Comparison of ENCODE assay signal across 25 cellular contexts in the genomic region with DNA sequence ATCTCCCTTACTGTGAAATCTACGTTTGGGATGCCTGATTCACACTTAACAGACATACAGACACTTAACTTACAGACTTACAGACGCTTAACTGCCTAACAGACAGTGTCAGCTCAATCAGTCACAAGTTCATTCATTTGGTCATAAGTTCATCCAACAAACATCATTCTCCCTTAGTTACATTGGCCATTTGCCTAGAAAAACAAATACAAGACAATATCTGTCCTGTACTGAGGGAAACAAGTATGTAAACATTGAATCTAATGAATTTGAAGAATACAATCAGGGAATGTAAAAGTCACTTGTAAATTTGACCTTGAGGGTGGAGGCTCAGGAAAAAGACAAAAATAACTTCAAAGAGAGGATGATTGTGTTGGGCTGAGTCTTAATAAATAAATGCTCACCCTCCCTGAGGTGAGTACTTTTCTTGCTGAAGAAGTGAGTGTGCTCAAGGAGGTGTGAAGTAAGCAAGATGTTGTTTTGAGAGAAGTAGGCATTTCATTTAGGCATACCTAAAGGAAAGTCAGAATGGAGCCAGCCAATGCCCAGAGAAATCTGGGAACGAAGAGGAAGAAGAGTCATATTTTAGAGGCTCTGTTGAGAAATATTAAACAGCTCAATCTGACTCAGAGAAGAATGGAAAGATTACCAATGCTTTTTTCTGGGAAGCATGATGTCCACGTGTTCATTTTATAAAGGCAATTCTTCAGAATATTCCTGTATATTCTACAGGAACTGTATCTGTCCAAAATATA.
A peak's percentile ranks its signal among the peaks of the same experiment; 100 is the strongest.
DNase-seq lines count a peak whose midpoint lies in the region; ATAC-seq and TF ChIP-seq lines count a peak whose summit lies in the region.
"Had no signal": no experiment of that assay in that cellular context is flagged by ENCODE, and none has a peak within 500 bp of the region (broad histone marks: within the 10 kb centered on the region; RNA-seq: fewer than 3 reads in every experiment).

No MANE protein-coding gene starts in this region.

- no peak for ATAC-seq in activated CD8-positive, alpha-beta T cell treated with anti-CD3 and anti-CD28 coated beads, Interleukin-2, amount 10 ng/mL, durations not matched to agents 7 days and 5 days
- ATAC-seq: body of pancreas had no signal

- H3K4me1 Mint-ChIP-seq in activated CD8-positive, alpha-beta T cell treated with anti-CD3 and anti-CD28 coated beads, Interleukin-2, amount 10 ng/mL, durations not matched to agents 7 days and 5 days (ENCODE audit: low read depth): no peaks in the 10 kb centered on the region
- H3K4me1 Mint-ChIP-seq: activated B cell treated with CpG ODN at 0.5 μM for 24 hours, memory B cell, naive B cell had no signal

- no peak overlapping the region for H3K27ac Mint-ChIP-seq in activated CD8-positive, alpha-beta T cell treated with anti-CD3 and anti-CD28 coated beads, Interleukin-2, amount 10 ng/mL, durations not matched to agents 7 days and 5 days
- H3K27ac Mint-ChIP-seq: activated B cell treated with CpG ODN at 0.5 μM for 24 hours; dendritic cell treated with granulocyte-macrophage colony-stimulating factor and Interleukin-4, amounts not matched to agents 40 ng/mL and 50 ng/mL, for 4 days; memory B cell; naive B cell; T-helper 1 cell treated with Interleukin-12 subunit alpha and Interleukin-12 subunit beta and Interleukin-4 antibody, amounts not matched to agents 30 μg/mL and 1 μg/mL, for 36 hours had no signal

- CTCF ChIA-PET in activated CD8-positive, alpha-beta T cell treated with anti-CD3 and anti-CD28 coated beads, Interleukin-2, amount 10 ng/mL, durations not matched to agents 7 days and 5 days (lab: Charles Lee): no interaction called here

- TF ChIP-seq CTCF in astrocyte of the spinal cord (IDR thresholded peaks at IDR 0.05; ENCODE audit: low read depth, low read length) (no peak), fibroblast of pulmonary artery (IDR thresholded peaks at IDR 0.05; ENCODE audit: low read length, missing control alignments) (no peak)

- H3K9me3 Mint-ChIP-seq in activated CD8-positive, alpha-beta T cell treated with anti-CD3 and anti-CD28 coated beads, Interleukin-2, amount 10 ng/mL, durations not matched to agents 7 days and 5 days (ENCODE audit: insufficient read depth): peaks cover 4% of the 10 kb centered on the region
- H3K9me3 Mint-ChIP-seq: memory B cell had no signal

- in situ Hi-C loops in astrocyte of the spinal cord (cut with HindIII; ENCODE audit: low sequenced_read_pairs): no loop called here

- H3K4me3 Mint-ChIP-seq in activated CD8-positive, alpha-beta T cell treated with anti-CD3 and anti-CD28 coated beads, Interleukin-2, amount 10 ng/mL, durations not matched to agents 7 days and 5 days: no peak overlapping the region
- H3K4me3 Mint-ChIP-seq: activated B cell treated with CpG ODN at 0.5 μM for 24 hours; dendritic cell treated with granulocyte-macrophage colony-stimulating factor and Interleukin-4, amounts not matched to agents 40 ng/mL and 50 ng/mL, for 4 days; memory B cell; naive B cell; T-helper 1 cell treated with Interleukin-12 subunit alpha and Interleukin-12 subunit beta and Interleukin-4 antibody, amounts not matched to agents 30 μg/mL and 1 μg/mL, for 36 hours had no signal

- H3K27me3 Mint-ChIP-seq in activated CD8-positive, alpha-beta T cell treated with anti-CD3 and anti-CD28 coated beads, Interleukin-2, amount 10 ng/mL, durations not matched to agents 7 days and 5 days (ENCODE audit: low read depth): no peaks in the 10 kb centered on the region
- H3K27me3 Mint-ChIP-seq: activated B cell treated with CpG ODN at 0.5 μM for 24 hours; dendritic cell treated with granulocyte-macrophage colony-stimulating factor and Interleukin-4, amounts not matched to agents 40 ng/mL and 50 ng/mL, for 4 days; memory B cell; naive B cell had no signal

- POLR2A ChIA-PET in activated CD8-positive, alpha-beta T cell treated with anti-CD3 and anti-CD28 coated beads, Interleukin-2, amount 10 ng/mL, durations not matched to agents 7 days and 5 days (lab: Charles Lee): no interaction called here

- no peak overlapping the region for H3K4me3 ChIP-seq in astrocyte of the spinal cord (ENCODE audit: low read depth, low read length)
- H3K4me3 ChIP-seq in fibroblast of pulmonary artery (replicated peaks; ENCODE audit: low read depth, low read length): no peak overlapping the region
- H3K4me3 ChIP-seq: body of pancreas, heart right ventricle had no signal

- DNase-seq in M059J (ENCODE audit: low read depth) (peak; percentile 87), astrocyte of the spinal cord (ENCODE audit: low read depth, low spot score) (peak; percentile 31), fibroblast of pulmonary artery (ENCODE audit: low read depth) (peak; percentile 83), pulmonary artery endothelial cell (ENCODE audit: low read depth, low spot score) (peak; percentile 51), NCI-H146 (lab: John Stamatoyannopoulos, UW) (no peak), KG1 (lab: John Stamatoyannopoulos, UW) (no peak)
- DNase-seq in activated CD8-positive, alpha-beta T cell treated with anti-CD3 and anti-CD28 coated beads, Interleukin-2, amount 10 ng/mL, durations not matched to agents 7 days and 5 days: no peak
- DNase-seq: activated B cell treated with CpG ODN at 0.5 μM for 24 hours; activated CD8-positive, alpha-beta memory T cell treated with anti-CD3 and anti-CD28 coated beads for 24 hours; activated naive CD4-positive, alpha-beta T cell treated with anti-CD3 and anti-CD28 coated beads, Interleukin-2, amount 50 U/mL, for 16 hours; activated T-cell treated with anti-CD3 and anti-CD28 coated beads, Interleukin-2, amount 50 U/mL, for 48 hours; body of pancreas; Caco-2; erythroblast; heart right ventricle; naive B cell; NCI-H1417 treated with DMSO at 0.1 percent for 48 hours; NCI-H2171 treated with DMSO at 0.1 percent for 48 hours; NCI-H748 treated with DMSO at 0.1 percent for 48 hours; stimulated activated CD4-positive, alpha-beta T cell treated with anti-CD3 and anti-CD28 coated beads, Interleukin-2, amount 100 ng/mL, for 24 hours; stimulated activated naive CD4-positive, alpha-beta T cell treated with Interleukin-2 at 50 U/mL for 16 hours; trophoblast cell had no signal

- H3K36me3 Mint-ChIP-seq in activated CD8-positive, alpha-beta T cell treated with anti-CD3 and anti-CD28 coated beads, Interleukin-2, amount 10 ng/mL, durations not matched to agents 7 days and 5 days (ENCODE audit: low read depth): no peaks in the 10 kb centered on the region
- H3K36me3 Mint-ChIP-seq: memory B cell, naive B cell had no signal

Comparison
In these comparisons a context has a peak if more than half of its experiments do, and no peak if none do; other contexts are left out.
1. DNase-seq: peak in M059J (single experiment), astrocyte of the spinal cord (single experiment), fibroblast of pulmonary artery (single experiment) and pulmonary artery endothelial cell (single experiment); none in NCI-H146 (single experiment), activated CD8-positive, alpha-beta T cell treated with anti-CD3 and anti-CD28 coated beads, Interleukin-2, amount 10 ng/mL, durations not matched to agents 7 days and 5 days (single experiment) and KG1 (single experiment).